26 cellular contexts compared by ENCODE assay signal in genomic region chr2:230356084-230356483, GRCh38. TPM values are rescaled to one million over a fixed set of nuclear protein-coding genes. Genes with fewer than 3 reads are reported as not detected.
DNase-seq lines count a peak whose midpoint lies in the region; ATAC-seq and TF ChIP-seq lines count a peak whose summit lies in the region.
"Had no signal": no experiment of that assay in that cellular context is flagged by ENCODE, and none has a peak within 500 bp of the region (broad histone marks: within the 10 kb centered on the region; RNA-seq: fewer than 3 reads in every experiment).

No MANE protein-coding gene starts in this region.

- H3K27ac Mint-ChIP-seq in activated naive CD4-positive, alpha-beta T cell treated with anti-CD3 and anti-CD28 coated beads, Interleukin-2, amount 10 ng/mL, durations not matched to agents 7 days and 5 days, result no peak overlapping the region
- H3K27ac Mint-ChIP-seq: activated CD4-positive, alpha-beta T cell treated with anti-CD3 and anti-CD28 coated beads for 36 hours; CD4-positive, alpha-beta T cell; endodermal cell had no signal

- H3K4me1 Mint-ChIP-seq in activated naive CD4-positive, alpha-beta T cell treated with anti-CD3 and anti-CD28 coated beads, Interleukin-2, amount 10 ng/mL, durations not matched to agents 7 days and 5 days, result peaks cover 9% of the 10 kb centered on the region
- H3K4me1 Mint-ChIP-seq: endodermal cell had no signal

- H3K4me3 ChIP-seq in choroid plexus epithelial cell (ENCODE audit: low read depth, low read length) (no peak overlapping the region), liver (ENCODE audit: low read depth in 1 of 3, low read length in 3 of 3) (no peak overlapping the region)
- H3K4me3 ChIP-seq: adrenal gland, gastrocnemius medialis, SK-N-MC, stomach had no signal

- H3K9ac ChIP-seq in liver (ENCODE audit: low read depth in 1 of 2, low read length in 2 of 2), result no peak overlapping the region

- TF ChIP-seq CTCF in choroid plexus epithelial cell (conservative IDR thresholded peaks at IDR 0.05; ENCODE audit: low read depth, low read length) (no peak), liver (IDR thresholded peaks at IDR 0.05; ENCODE audit: low read depth, low read length, missing input control) (no peak)

- peaks cover 0 to 15% (median 10%) of the 10 kb centered on the region in 4 donors for H3K36me3 ChIP-seq in liver (ENCODE audit: control insufficient read depth in 4 of 4, insufficient read depth in 3 of 4, low read depth in 1 of 4, low read length in 3 of 4)
- H3K36me3 ChIP-seq: adrenal gland had no signal

- no peaks in the 10 kb centered on the region for H3K27me3 Mint-ChIP-seq in activated naive CD4-positive, alpha-beta T cell treated with anti-CD3 and anti-CD28 coated beads, Interleukin-2, amount 10 ng/mL, durations not matched to agents 7 days and 5 days
- H3K27me3 Mint-ChIP-seq: activated CD4-positive, alpha-beta T cell treated with anti-CD3 and anti-CD28 coated beads for 36 hours; CD4-positive, alpha-beta T cell had no signal

- CTCF ChIA-PET in activated naive CD4-positive, alpha-beta T cell treated with anti-CD3 and anti-CD28 coated beads, Interleukin-2, amount 10 ng/mL, durations not matched to agents 7 days and 5 days (lab: Charles Lee), result interaction anchor here (0.7 to 1.5 kb wide), 2 partner anchors 10 to 218 kb away, joined by 3 read pairs; no protein-coding TSS in a partner anchor

- no peak overlapping the region for H3K4me3 Mint-ChIP-seq in activated naive CD4-positive, alpha-beta T cell treated with anti-CD3 and anti-CD28 coated beads, Interleukin-2, amount 10 ng/mL, durations not matched to agents 7 days and 5 days
- H3K4me3 Mint-ChIP-seq: activated CD4-positive, alpha-beta T cell treated with anti-CD3 and anti-CD28 coated beads for 36 hours; CD4-positive, alpha-beta T cell; endodermal cell had no signal

- peaks cover 68% of the 10 kb centered on the region for H3K36me3 Mint-ChIP-seq in activated naive CD4-positive, alpha-beta T cell treated with anti-CD3 and anti-CD28 coated beads, Interleukin-2, amount 10 ng/mL, durations not matched to agents 7 days and 5 days

- 36% methylated on average over 2 of the region's 2 CpGs for WGBS in liver

- H3K4me1 ChIP-seq in liver (ENCODE audit: control insufficient read depth in 4 of 4, insufficient read depth in 4 of 4, low read length in 3 of 4), result peaks cover 0 to 10% (median 3%) of the 10 kb centered on the region in 4 donors
- H3K4me1 ChIP-seq: adrenal gland, gastrocnemius medialis, stomach had no signal

- intact Hi-C loops in left colon (cut with DNase I, micrococcal nuclease), result no loop called here

- peak; percentile 14 for DNase-seq in AG08395 (ENCODE audit: low spot score)
- peak; percentile 59 for DNase-seq in LHCN-M2 (ENCODE audit: low read depth)
- DNase-seq in choroid plexus epithelial cell (ENCODE audit: low read depth), result peak; percentile 86
- no peak for DNase-seq in SIG-M5 (lab: John Stamatoyannopoulos, UW)
- DNase-seq in activated naive CD4-positive, alpha-beta T cell treated with anti-CD3 and anti-CD28 coated beads, Interleukin-2, amount 10 ng/mL, durations not matched to agents 7 days and 5 days, result no peak
- no peak for DNase-seq in left colon
- DNase-seq: ACHN; activated CD4-positive, alpha-beta T cell treated with anti-CD3 and anti-CD28 coated beads for 36 hours; adrenal gland; CD4-positive, alpha-beta T cell; cerebellar nuclear complex; DMS153; endodermal cell; gastrocnemius medialis; kidney glomerular epithelial cell; NCI-H1092 treated with DMSO at 0.1 percent for 48 hours; NCI-H2107; NCI-H69; OCI-M1; stimulated activated CD4-positive, alpha-beta T cell treated with anti-CD3 and anti-CD28 coated beads, Interleukin-2, amount 100 ng/mL, for 24 hours; stomach; T1000 had no signal

- H3K9me3 Mint-ChIP-seq in activated naive CD4-positive, alpha-beta T cell treated with anti-CD3 and anti-CD28 coated beads, Interleukin-2, amount 10 ng/mL, durations not matched to agents 7 days and 5 days, result peaks cover 11% of the 10 kb centered on the region

- peak overlapping the region; percentile 45 to 57 for H3K27ac ChIP-seq in liver (ENCODE audit: low read depth in 1 of 2, low read length in 2 of 2)
- H3K27ac ChIP-seq: adrenal gland, gastrocnemius medialis, neutrophil, SK-N-MC, stomach had no signal

- TF ChIP-seq RAD21 in liver (IDR thresholded peaks at IDR 0.05), result peak; percentile 53 to 56

- H3K27me3 ChIP-seq in liver (ENCODE audit: control insufficient read depth in 4 of 4, insufficient read depth in 4 of 4, low read length in 3 of 4), result no peaks in the 10 kb centered on the region
- H3K27me3 ChIP-seq: adrenal gland, gastrocnemius medialis, neutrophil, stomach had no signal

- no peaks in the 10 kb centered on the region for H3K9me3 ChIP-seq in liver (ENCODE audit: control insufficient read depth in 4 of 4, low read length in 3 of 4)
- H3K9me3 ChIP-seq: adrenal gland, gastrocnemius medialis, neutrophil, stomach had no signal

- ATAC-seq in HG02759 (IDR thresholded peaks at IDR 0.05; ENCODE audit: unreplicated experiment), result no peak
- ATAC-seq in left colon, result no peak
- ATAC-seq: activated CD4-positive, alpha-beta T cell treated with anti-CD3 and anti-CD28 coated beads for 36 hours; gastrocnemius medialis had no signal

TF ChIP-seq in liver, 16 proteins besides CTCF, POLR2A, EP300 and RAD21:
- TF ChIP-seq FOXA2 (IDR thresholded peaks at IDR 0.05) (peak; percentile 96), YY1 (IDR thresholded peaks at IDR 0.05) (peak; percentile 69), RXRA (IDR thresholded peaks at IDR 0.05) (peak; percentile 19 to 57), TAF1 (conservative IDR thresholded peaks at IDR 0.05) (no peak), REST (IDR thresholded peaks at IDR 0.05) (peak; percentile 41), HNF4G (IDR thresholded peaks at IDR 0.05) (peak; percentile 40), ZBTB33 (IDR thresholded peaks at IDR 0.05) (peak; percentile 76), SP1 (IDR thresholded peaks at IDR 0.05) (peak; percentile 70), NR2F2 (IDR thresholded peaks at IDR 0.05) (no peak), HNF4A (conservative IDR thresholded peaks at IDR 0.05) (peak; percentile 57 to 73), ATF3 (IDR thresholded peaks at IDR 0.05) (peak; percentile 50), JUND (IDR thresholded peaks at IDR 0.05) (peak; percentile 67 to 85), FOXA1 (IDR thresholded peaks at IDR 0.05) (peak; percentile 93), MAX (IDR thresholded peaks at IDR 0.05) (peak; percentile 51), EGR1 (IDR thresholded peaks at IDR 0.05; ENCODE audit: low read depth in 2 of 2) (peak in 1 of 2 donors; percentile 75), GABPA (IDR thresholded peaks at IDR 0.05 in 1 of 2, conservative IDR thresholded peaks at IDR 0.05 in 1 of 2) (peak in 1 of 2 donors; percentile 46)
TF ChIP-seq in liver: peak in this region for 14.

RNA-seq across cellular contexts. Expression of gene SP140L, which starts 29.1 kb away (rescaled TPM):
- total RNA-seq in LHCN-M2 (2014; rRNA removed) (10.8 and 25.4 TPM in 2 replicates), liver (10 to 100 TPM in 1 of 2 donors, 1 to 10 TPM in 1; 3.1 to 21.5 TPM), left colon (10 to 100 TPM; 18.6 to 23.4 TPM)
- polyA plus RNA-seq in LHCN-M2 (2012), result 14.2 TPM
- 1 to 10 TPM; 5.8 to 7.4 TPM for polyA plus RNA-seq in liver

RNA-seq across cellular contexts. Expression of gene SP100, which starts 59.9 kb away (rescaled TPM):
- total RNA-seq in LHCN-M2 (2014; rRNA removed), result 56.4 and 67.5 TPM in 2 replicates
- polyA plus RNA-seq in LHCN-M2 (2012), result 30.0 TPM
- 10 to 100 TPM; 29.0 to 37.1 TPM for total RNA-seq in liver
- 10 to 100 TPM; 21.9 to 45.5 TPM for polyA plus RNA-seq in liver
- total RNA-seq in left colon, result 10 to 100 TPM; 65.5 to 69.3 TPM

Comparison
In these comparisons a context has a peak if more than half of its experiments do, and no peak if none do; other contexts are left out.
1. DNase-seq: peak in AG08395 (single experiment), LHCN-M2 (single experiment) and choroid plexus epithelial cell (single experiment); none in SIG-M5 (single experiment), activated naive CD4-positive, alpha-beta T cell treated with anti-CD3 and anti-CD28 coated beads, Interleukin-2, amount 10 ng/mL, durations not matched to agents 7 days and 5 days (single experiment) and left colon (0 of 2).